25 cellular contexts compared by ENCODE assay signal in genomic region chr4:80542747-80543146, GRCh38.
"Had no signal": no experiment of that assay in that cellular context is flagged by ENCODE, and none has a peak within 500 bp of the region (broad histone marks: within the 10 kb centered on the region; RNA-seq: fewer than 3 reads in every experiment).

No MANE protein-coding gene starts in this region.

- H3K27me3 ChIP-seq: neural progenitor cell, pancreas, tibial nerve, uterus had no signal

- DNase-seq: hypothalamus; islet precursor cell; left ventricle myocardium inferior; mesendoderm; naive B cell; natural killer cell; nephron progenitor cell; pancreas; retina; right cardiac atrium; spleen; stimulated activated CD4-positive, alpha-beta T cell treated with anti-CD3 and anti-CD28 coated beads, Interleukin-4, amount 100 ng/mL, for 24 hours; stimulated activated naive CD4-positive, alpha-beta T cell treated with Interleukin-2 at 50 U/mL for 16 hours; stimulated activated naive CD8-positive, alpha-beta T cell treated with anti-CD3 and anti-CD28 coated beads, Interleukin-15, amount 100 ng/mL, for 72 hours; substantia nigra; uterus had no signal

- H3K4me1 Mint-ChIP-seq: mesothelial cell of epicardium, naive B cell, natural killer cell, neural progenitor cell had no signal

- H3K4me1 ChIP-seq: left ventricle myocardium inferior, neural progenitor cell, pancreas, prostate gland, spleen, tibial nerve, uterus had no signal

- H3K9me3 ChIP-seq: left ventricle myocardium inferior, pancreas, prostate gland, spleen, tibial nerve, uterus had no signal

- H3K27ac Mint-ChIP-seq: mesothelial cell of epicardium; naive B cell; natural killer cell; nephron progenitor cell; neural progenitor cell; stimulated activated effector memory CD8-positive, alpha-beta T cell treated with anti-CD3 and anti-CD28 coated beads, Interleukin-12 subunit alpha, Interleukin-12 subunit beta, amount 100 ng/mL, for 72 hours; stimulated activated naive CD8-positive, alpha-beta T cell treated with anti-CD3 and anti-CD28 coated beads, Interleukin-15, amount 100 ng/mL, for 72 hours; type B pancreatic cell had no signal

- H3K9ac ChIP-seq: neural progenitor cell had no signal

- H2AFZ ChIP-seq: neural progenitor cell had no signal

- H3K4me2 ChIP-seq: neural progenitor cell had no signal

- H3K36me3 ChIP-seq: left ventricle myocardium inferior, neural progenitor cell, pancreas, prostate gland, spleen, tibial nerve, uterus had no signal

- H3K4me3 Mint-ChIP-seq: mesothelial cell of epicardium; naive B cell; natural killer cell; nephron progenitor cell; neural progenitor cell; stimulated activated effector memory CD8-positive, alpha-beta T cell treated with anti-CD3 and anti-CD28 coated beads, Interleukin-12 subunit alpha, Interleukin-12 subunit beta, amount 100 ng/mL, for 72 hours; stimulated activated naive CD8-positive, alpha-beta T cell treated with anti-CD3 and anti-CD28 coated beads, Interleukin-15, amount 100 ng/mL, for 72 hours; type B pancreatic cell had no signal

- ATAC-seq: natural killer cell; pancreas; right cardiac atrium; sciatic nerve; stimulated activated effector memory CD8-positive, alpha-beta T cell treated with anti-CD3 and anti-CD28 coated beads, Interleukin-12 subunit alpha, Interleukin-12 subunit beta, amount 100 ng/mL, for 72 hours; stimulated activated naive CD8-positive, alpha-beta T cell treated with anti-CD3 and anti-CD28 coated beads, Interleukin-15, amount 100 ng/mL, for 72 hours had no signal

- H3K4me3 ChIP-seq: left ventricle myocardium inferior, lung, neural progenitor cell, pancreas, prostate gland, skin epidermis, spleen, tibial nerve, uterus had no signal

- H3K27ac ChIP-seq: left ventricle myocardium inferior, neural progenitor cell, pancreas, prostate gland, skin epidermis, spleen, tibial nerve, uterus had no signal

- H3K9me3 Mint-ChIP-seq: mesothelial cell of epicardium; natural killer cell; nephron progenitor cell; neural progenitor cell; stimulated activated effector memory CD8-positive, alpha-beta T cell treated with anti-CD3 and anti-CD28 coated beads, Interleukin-12 subunit alpha, Interleukin-12 subunit beta, amount 100 ng/mL, for 72 hours; type B pancreatic cell had no signal

- H3K36me3 Mint-ChIP-seq: mesothelial cell of epicardium; natural killer cell; neural progenitor cell; stimulated activated effector memory CD8-positive, alpha-beta T cell treated with anti-CD3 and anti-CD28 coated beads, Interleukin-12 subunit alpha, Interleukin-12 subunit beta, amount 100 ng/mL, for 72 hours; type B pancreatic cell had no signal

- FAIRE-seq: pancreas had no signal
